12 cellular contexts compared by ENCODE assay signal in the genomic region with DNA sequence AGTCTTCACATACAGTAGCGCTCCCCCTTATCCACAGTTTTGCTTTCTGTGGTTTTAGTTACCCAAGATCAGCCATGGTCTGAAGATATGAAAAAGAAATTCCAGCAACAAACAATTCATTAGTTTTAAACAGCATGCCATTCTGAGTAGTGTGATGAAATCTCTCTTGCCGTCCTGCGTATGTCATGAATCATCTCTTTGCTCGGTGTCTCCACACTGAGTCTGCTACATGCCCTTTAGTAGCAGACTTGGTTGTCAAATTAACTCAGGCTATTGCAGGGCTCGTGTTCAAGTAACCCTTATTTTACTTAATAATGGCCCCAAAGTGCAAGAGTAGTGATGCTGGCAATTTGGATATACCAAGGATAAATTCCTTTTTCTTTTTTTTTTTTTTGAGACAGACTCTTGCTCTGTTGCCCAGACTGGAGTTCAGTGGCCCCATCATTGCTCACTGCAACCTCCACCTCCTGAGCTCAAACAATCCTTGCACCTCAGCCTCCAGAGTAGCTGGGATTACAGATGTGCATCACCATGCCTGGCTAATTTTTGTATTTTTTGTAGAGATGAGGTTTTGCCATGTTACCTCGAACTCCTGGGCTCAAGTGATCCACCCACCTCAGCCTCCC. TPM values are rescaled to one million over a fixed set of nuclear protein-coding genes. Genes with fewer than 3 reads are reported as not detected.
DNase-seq lines count a peak whose midpoint lies in the region; ATAC-seq, FAIRE-seq and TF ChIP-seq lines count a peak whose summit lies in the region.
"Had no signal": no experiment of that assay in that cellular context is flagged by ENCODE, and none has a peak within 500 bp of the region (broad histone marks: within the 10 kb centered on the region; RNA-seq: fewer than 3 reads in every experiment).

No MANE protein-coding gene starts in this region.

- no peak for FAIRE-seq in A549 (lab: Jason Lieb, UNC)

- peaks cover 1% of the 10 kb centered on the region for H3K36me3 Mint-ChIP-seq in activated naive CD4-positive, alpha-beta T cell treated with anti-CD3 and anti-CD28 coated beads for 36 hours (ENCODE audit: low read depth)

- TF ChIP-seq EP300 in A549 (IDR thresholded peaks at IDR 0.05) (no peak; a peak in 1 of 5 replicates), SK-N-SH (IDR thresholded peaks at IDR 0.05; ENCODE audit: borderline replicate concordance in 1 of 2, low read depth in 1 of 2, low read length in 1 of 2) (peak in 1 of 2 experiments; percentile 10; a peak in 1 of 4 replicates)

- no TSS peak for BruUV-seq in HCT116 (replicated peaks; lab: Mats Ljungman, UMichigan)

- RAD21 ChIA-PET in HCT116 (lab: Charles Lee; ENCODE audit: low non-redundant PET in 1 of 2, low total read pairs in 2 of 2, uncharacterized antibody in 2 of 2, unreplicated experiment in 2 of 2) = no interaction called here

- peaks cover 8% of the 10 kb centered on the region for H3F3A ChIP-seq in SK-N-SH (replicated peaks; ENCODE audit: insufficient read depth)

- H3K4me3 ChIP-seq in A549 (no peak overlapping the region), HCT116 (replicated peaks in 1 of 2; ENCODE audit: low read depth in 1 of 2, low read length in 2 of 2) (no peak overlapping the region), SK-N-SH (ENCODE audit: low read depth in 2 of 2, low read length in 1 of 2) (no peak overlapping the region), foreskin fibroblast (ENCODE audit: low read depth in 1 of 2, low read length in 2 of 2) (no peak overlapping the region)
- H3K4me3 ChIP-seq: SK-N-MC had no signal

- peaks cover 86% of the 10 kb centered on the region for H3K79me2 ChIP-seq in HCT116 (ENCODE audit: insufficient read depth, low read length)
- peaks cover 90% of the 10 kb centered on the region for H3K79me2 ChIP-seq in SK-N-SH (ENCODE audit: insufficient read depth)

- H3K4me1 Mint-ChIP-seq in activated naive CD4-positive, alpha-beta T cell treated with anti-CD3 and anti-CD28 coated beads for 36 hours (ENCODE audit: low read depth) = peaks cover 11% of the 10 kb centered on the region

- H3K4me2 ChIP-seq in A549 = peak overlapping the region; percentile 69
- H3K4me2 ChIP-seq in HCT116 (ENCODE audit: low read length) = no peak overlapping the region
- H3K4me2 ChIP-seq in SK-N-SH = peak overlapping the region; percentile 49; the same call in 1 of the 2 replicates

- intact Hi-C loops in HCT116 (cut with micrococcal nuclease) = no loop called here
- intact Hi-C loops in activated naive CD4-positive, alpha-beta T cell treated with anti-CD3 and anti-CD28 coated beads for 36 hours (cut with micrococcal nuclease) = no loop called here

- H3K27ac Mint-ChIP-seq in activated naive CD4-positive, alpha-beta T cell treated with anti-CD3 and anti-CD28 coated beads for 36 hours = no peak overlapping the region

- no peak overlapping the region for H3K9ac ChIP-seq in HCT116 (ENCODE audit: low read length)
- H3K9ac ChIP-seq in SK-N-SH = peak overlapping the region; percentile 26; the same call in 1 of the 2 replicates

- H3K4me3 Mint-ChIP-seq in activated naive CD4-positive, alpha-beta T cell treated with anti-CD3 and anti-CD28 coated beads for 36 hours = no peak overlapping the region

- H3K9me3 Mint-ChIP-seq in activated naive CD4-positive, alpha-beta T cell treated with anti-CD3 and anti-CD28 coated beads for 36 hours = no peaks in the 10 kb centered on the region

- H3K4me1 ChIP-seq in A549 (peaks cover 53% of the 10 kb centered on the region), HCT116 (ENCODE audit: control insufficient read depth in 1 of 2, insufficient read depth in 2 of 2, low read length in 2 of 2) (peaks cover 0 to 4% of the 10 kb centered on the region in 2 experiments; a peak in 1 of 4 replicates), SK-N-SH (ENCODE audit: control insufficient read depth in 1 of 2, insufficient read depth in 2 of 2, low read depth in 1 of 2, low read length in 1 of 2) (peaks cover 0 to 8% of the 10 kb centered on the region in 2 experiments; a peak in 1 of 4 replicates)

- ATAC-seq in A549 (peak; percentile 95 to 99), HCT116 (no peak), HG02759 (IDR thresholded peaks at IDR 0.05; ENCODE audit: unreplicated experiment) (no peak)

- H3K27me3 ChIP-seq in HCT116 (ENCODE audit: insufficient read depth, low read length) (no peaks in the 10 kb centered on the region), SK-N-SH (ENCODE audit: insufficient read depth) (no peaks in the 10 kb centered on the region)

- TF ChIP-seq CTCF in A549 (IDR thresholded peaks at IDR 0.05) = no peak
- TF ChIP-seq CTCF in HCT116 (IDR thresholded peaks at IDR 0.05 in 2 of 3, conservative IDR thresholded peaks at IDR 0.05 in 1 of 3; ENCODE audit: borderline replicate concordance in 1 of 3, insufficient read depth in 1 of 3, low read depth in 2 of 3, low read length in 2 of 3) = no peak
- no peak for TF ChIP-seq CTCF in SK-N-SH (IDR thresholded peaks at IDR 0.05)
- TF ChIP-seq CTCF in foreskin fibroblast (IDR thresholded peaks at IDR 0.05; ENCODE audit: low read depth, low read length) = no peak

- POLR2A ChIA-PET in A549 (lab: Yijun Ruan, JAX) = no interaction called here
- POLR2A ChIA-PET in HCT116 (lab: Charles Lee) = no interaction called here
- POLR2A ChIA-PET in SK-N-SH (lab: Yijun Ruan, JAX) = no interaction called here

- H3K9me3 ChIP-seq in A549 (no peaks in the 10 kb centered on the region), HCT116 (ENCODE audit: control insufficient read depth in 1 of 2, insufficient read depth in 1 of 2, low read depth in 1 of 2, low read length in 2 of 2) (no peaks in the 10 kb centered on the region), SK-N-SH (no peaks in the 10 kb centered on the region)

- no peaks in the 10 kb centered on the region for H3K36me3 ChIP-seq in HCT116 (ENCODE audit: control insufficient read depth in 1 of 2, insufficient read depth in 2 of 2, low read length in 2 of 2)
- peaks cover 0 to 6% of the 10 kb centered on the region in 2 experiments for H3K36me3 ChIP-seq in SK-N-SH (replicated peaks in 1 of 2; ENCODE audit: control insufficient read depth in 1 of 2, insufficient read depth in 2 of 2, low read length in 1 of 2)

- peak overlapping the region; percentile 78 to 87 for H3K27ac ChIP-seq in A549
- no peak overlapping the region for H3K27ac ChIP-seq in HCT116 (ENCODE audit: low read depth, low read length)
- peak overlapping the region in 1 of 2 experiments; percentile 75; a peak in 2 of 4 replicates for H3K27ac ChIP-seq in SK-N-SH (ENCODE audit: low read depth in 2 of 2, low read length in 1 of 2)
- H3K27ac ChIP-seq: SK-N-MC had no signal

- CTCF ChIA-PET in A549 (lab: Yijun Ruan, JAX) = interaction anchor here (0.7 to 1.3 kb wide), 2 partner anchors 17 to 19 kb away, joined by 3 to 5 read pairs; no protein-coding TSS in a partner anchor
- CTCF ChIA-PET in HCT116 (lab: Charles Lee) = no interaction called here
- CTCF ChIA-PET in SK-N-SH (lab: Yijun Ruan, JAX) = interaction anchor here (0.7 to 1.5 kb wide), 2 partner anchors 10 to 16 kb away, joined by 3 read pairs; no protein-coding TSS in a partner anchor
- CTCF ChIA-PET in activated naive CD4-positive, alpha-beta T cell treated with anti-CD3 and anti-CD28 coated beads for 36 hours (lab: Charles Lee) = interaction anchor here (2.4 kb wide), 1 partner anchor 32 kb away, joined by 5 read pairs; no protein-coding TSS in a partner anchor

- no peaks in the 10 kb centered on the region for H4K20me1 ChIP-seq in HCT116 (ENCODE audit: insufficient read depth)
- H4K20me1 ChIP-seq in SK-N-SH (ENCODE audit: insufficient read depth) = peaks cover 13% of the 10 kb centered on the region

- H2AFZ ChIP-seq in HCT116 (ENCODE audit: low read depth, low read length, poor library complexity, severe bottlenecking) (no peak overlapping the region), SK-N-SH (ENCODE audit: low read depth) (peak overlapping the region; percentile 42; the same call in 1 of the 2 replicates)

- no peaks in the 10 kb centered on the region for H3K9me2 ChIP-seq in HCT116 (ENCODE audit: insufficient read depth)
- no peaks in the 10 kb centered on the region for H3K9me2 ChIP-seq in SK-N-SH

- 28% methylated on average over 6 of the region's 6 CpGs for WGBS in A549 (ENCODE audit: missing lambda C conversion rate)
- 37% methylated on average over 6 of the region's 6 CpGs for WGBS in SK-N-SH (ENCODE audit: low lambda C conversion rate)

- no peak for TF ChIP-seq RAD21 in A549 (conservative IDR thresholded peaks at IDR 0.05 in 1 of 2, IDR thresholded peaks at IDR 0.05 in 1 of 2)
- TF ChIP-seq RAD21 in HCT116 (IDR thresholded peaks at IDR 0.05; ENCODE audit: low read depth) = no peak
- no peak for TF ChIP-seq RAD21 in SK-N-SH (IDR thresholded peaks at IDR 0.05; ENCODE audit: low read length)

- H3K27me3 Mint-ChIP-seq in activated naive CD4-positive, alpha-beta T cell treated with anti-CD3 and anti-CD28 coated beads for 36 hours (ENCODE audit: low read depth) = no peaks in the 10 kb centered on the region

- no peak for TF ChIP-seq POLR2A in A549 (IDR thresholded peaks at IDR 0.05; ENCODE audit: low read length)
- TF ChIP-seq POLR2A in HCT116 (IDR thresholded peaks at IDR 0.05; ENCODE audit: borderline replicate concordance, extremely low read depth, insufficient read depth, insufficient read length) = no peak

- DNase-seq in A549 (ENCODE audit: low read depth in 1 of 2, low spot score in 1 of 2) = peak; percentile 13 to 73
- DNase-seq in HCT116 (ENCODE audit: low read depth, low spot score) = no peak
- DNase-seq in SK-N-SH = no peak
- DNase-seq in foreskin fibroblast = peak; percentile 82 to 90
- DNase-seq in activated naive CD4-positive, alpha-beta T cell treated with anti-CD3 and anti-CD28 coated beads for 36 hours = no peak
- DNase-seq in NCI-H446 treated with DMSO at 0.1 percent for 48 hours (lab: John Stamatoyannopoulos, UW) = no peak
- no peak for DNase-seq in midbrain (lab: John Stamatoyannopoulos, UW)
- DNase-seq: cerebellar nuclear complex, NCI-H1436, posterior cingulate gyrus had no signal

TF ChIP-seq in HCT116, 20 proteins besides CTCF, POLR2A, EP300 and RAD21 (continues in another document):
- 0 out of 2 replicates have a peak, but pooled peaks have one; percentile 12 for TF ChIP-seq FOSL1 (IDR thresholded peaks at IDR 0.05; ENCODE audit: low read depth)

TF ChIP-seq in SK-N-SH, 30 proteins besides CTCF, POLR2A, EP300 and RAD21 (continues in another document):
- no peak for TF ChIP-seq FOXM1 (IDR thresholded peaks at IDR 0.05; ENCODE audit: low read depth)
- peak; percentile 76; the same call in 1 of the 2 replicates for TF ChIP-seq FOSL2 (IDR thresholded peaks at IDR 0.05; ENCODE audit: borderline replicate concordance, low read depth)

RNA-seq across cellular contexts. Expression of a gene that starts 22.6 kb away (rescaled TPM):
- polyA plus RNA-seq in A549 (2011; rRNA removed) (17.4 and 32.1 TPM in 2 replicates), A549 (2017; fragmentation: RNase III; extraction: RNeasy Plus Mini Kit Qiagen cat#74134 plus additional on column Dnase treatment) (25.0 to 25.4 TPM (median 25.1 TPM) in 3 replicates), SK-N-SH (2012; rRNA removed) (9.8 and 10.5 TPM in 2 replicates)
- polyA plus RNA-seq in A549 (2012; cell fraction: cytosol; rRNA removed) = 9.3 and 10.8 TPM in 2 replicates
- polyA plus RNA-seq in A549 (2012; cell fraction: nucleus; rRNA removed) = 7.4 and 16.4 TPM in 2 replicates
- 19.9 and 23.3 TPM in 2 replicates for polyA minus RNA-seq in A549 (2011; rRNA and poly(A)+ RNA removed)
- 36.0 TPM for total RNA-seq in HCT116 (2021; ENCODE audit: unreplicated experiment)
- 16.4 and 21.8 TPM in 2 replicates for polyA plus RNA-seq in HCT116 (2012)
- polyA plus RNA-seq in SK-N-SH (2012; cell fraction: cytosol; rRNA removed) = 11.8 and 14.9 TPM in 2 replicates
- polyA plus RNA-seq in SK-N-SH (2012; cell fraction: nucleus; rRNA removed) = 13.9 and 20.9 TPM in 2 replicates
- total RNA-seq in activated naive CD4-positive, alpha-beta T cell treated with anti-CD3 and anti-CD28 coated beads for 36 hours = 10 to 100 TPM; 16.3 to 17.2 TPM

Comparison
In these comparisons a context has a peak if more than half of its experiments do, and no peak if none do; other contexts are left out.
1. ATAC-seq: peak in A549 (2 of 2); none in HCT116 (single experiment) and HG02759 (single experiment).
2. DNase-seq: peak in A549 (2 of 2) and foreskin fibroblast (2 of 2); none in HCT116 (single experiment), SK-N-SH (single experiment), activated naive CD4-positive, alpha-beta T cell treated with anti-CD3 and anti-CD28 coated beads for 36 hours (single experiment), NCI-H446 treated with DMSO at 0.1 percent for 48 hours (single experiment) and midbrain (single experiment).